Comparison of ENCODE assay signal across 1 cellular context in the genomic region with DNA sequence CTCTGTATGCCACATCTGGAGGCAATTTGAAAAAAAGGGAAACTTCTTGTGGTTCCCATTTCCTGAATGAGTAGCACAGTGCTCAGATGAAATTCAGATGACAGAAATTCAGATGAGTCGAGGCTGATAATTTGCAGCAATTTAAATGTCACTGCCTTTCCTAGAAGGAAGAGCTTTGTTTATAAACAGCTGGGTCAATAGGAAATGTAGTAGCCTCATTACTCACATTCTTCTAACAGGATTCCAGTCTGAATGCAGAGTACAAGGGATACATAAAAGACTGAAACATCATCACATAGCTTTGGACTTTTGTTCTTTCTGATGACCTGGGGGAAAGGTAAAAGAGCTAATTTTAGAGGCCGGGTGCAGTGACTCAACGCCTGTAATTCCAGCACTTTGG.
TF ChIP-seq lines count a peak whose summit lies in the region.

No MANE protein-coding gene starts in this region.

TF ChIP-seq in H1, 55 proteins besides CTCF, POLR2A, EP300 and RAD21 (continued from another document):
- TF ChIP-seq NANOG (IDR thresholded peaks at IDR 0.05; ENCODE audit: insufficient read depth, low read depth, low read length, poor library complexity, severe bottlenecking) (no peak), CHD1 (IDR thresholded peaks at IDR 0.05; ENCODE audit: low read depth, low read length) (no peak), MAFK (IDR thresholded peaks at IDR 0.05; ENCODE audit: low read depth, low read length) (no peak), PHF8 (conservative IDR thresholded peaks at IDR 0.05; ENCODE audit: low read depth, low read length) (no peak), SUZ12 (IDR thresholded peaks at IDR 0.05; ENCODE audit: low read length) (no peak), GTF2F1 (IDR thresholded peaks at IDR 0.05; ENCODE audit: borderline replicate concordance, low read depth, low read length) (no peak), HDAC2 (IDR thresholded peaks at IDR 0.05; ENCODE audit: borderline replicate concordance in 1 of 2, low read depth in 2 of 2, low read length in 2 of 2) (no peak), RBBP5 (IDR thresholded peaks at IDR 0.05; ENCODE audit: borderline replicate concordance, low read depth, low read length) (no peak), TAF1 (IDR thresholded peaks at IDR 0.05; ENCODE audit: low read depth, low read length) (no peak), NRF1 (IDR thresholded peaks at IDR 0.05; ENCODE audit: low read depth, low read length) (no peak)
- TF ChIP-seq, protein P1, sequence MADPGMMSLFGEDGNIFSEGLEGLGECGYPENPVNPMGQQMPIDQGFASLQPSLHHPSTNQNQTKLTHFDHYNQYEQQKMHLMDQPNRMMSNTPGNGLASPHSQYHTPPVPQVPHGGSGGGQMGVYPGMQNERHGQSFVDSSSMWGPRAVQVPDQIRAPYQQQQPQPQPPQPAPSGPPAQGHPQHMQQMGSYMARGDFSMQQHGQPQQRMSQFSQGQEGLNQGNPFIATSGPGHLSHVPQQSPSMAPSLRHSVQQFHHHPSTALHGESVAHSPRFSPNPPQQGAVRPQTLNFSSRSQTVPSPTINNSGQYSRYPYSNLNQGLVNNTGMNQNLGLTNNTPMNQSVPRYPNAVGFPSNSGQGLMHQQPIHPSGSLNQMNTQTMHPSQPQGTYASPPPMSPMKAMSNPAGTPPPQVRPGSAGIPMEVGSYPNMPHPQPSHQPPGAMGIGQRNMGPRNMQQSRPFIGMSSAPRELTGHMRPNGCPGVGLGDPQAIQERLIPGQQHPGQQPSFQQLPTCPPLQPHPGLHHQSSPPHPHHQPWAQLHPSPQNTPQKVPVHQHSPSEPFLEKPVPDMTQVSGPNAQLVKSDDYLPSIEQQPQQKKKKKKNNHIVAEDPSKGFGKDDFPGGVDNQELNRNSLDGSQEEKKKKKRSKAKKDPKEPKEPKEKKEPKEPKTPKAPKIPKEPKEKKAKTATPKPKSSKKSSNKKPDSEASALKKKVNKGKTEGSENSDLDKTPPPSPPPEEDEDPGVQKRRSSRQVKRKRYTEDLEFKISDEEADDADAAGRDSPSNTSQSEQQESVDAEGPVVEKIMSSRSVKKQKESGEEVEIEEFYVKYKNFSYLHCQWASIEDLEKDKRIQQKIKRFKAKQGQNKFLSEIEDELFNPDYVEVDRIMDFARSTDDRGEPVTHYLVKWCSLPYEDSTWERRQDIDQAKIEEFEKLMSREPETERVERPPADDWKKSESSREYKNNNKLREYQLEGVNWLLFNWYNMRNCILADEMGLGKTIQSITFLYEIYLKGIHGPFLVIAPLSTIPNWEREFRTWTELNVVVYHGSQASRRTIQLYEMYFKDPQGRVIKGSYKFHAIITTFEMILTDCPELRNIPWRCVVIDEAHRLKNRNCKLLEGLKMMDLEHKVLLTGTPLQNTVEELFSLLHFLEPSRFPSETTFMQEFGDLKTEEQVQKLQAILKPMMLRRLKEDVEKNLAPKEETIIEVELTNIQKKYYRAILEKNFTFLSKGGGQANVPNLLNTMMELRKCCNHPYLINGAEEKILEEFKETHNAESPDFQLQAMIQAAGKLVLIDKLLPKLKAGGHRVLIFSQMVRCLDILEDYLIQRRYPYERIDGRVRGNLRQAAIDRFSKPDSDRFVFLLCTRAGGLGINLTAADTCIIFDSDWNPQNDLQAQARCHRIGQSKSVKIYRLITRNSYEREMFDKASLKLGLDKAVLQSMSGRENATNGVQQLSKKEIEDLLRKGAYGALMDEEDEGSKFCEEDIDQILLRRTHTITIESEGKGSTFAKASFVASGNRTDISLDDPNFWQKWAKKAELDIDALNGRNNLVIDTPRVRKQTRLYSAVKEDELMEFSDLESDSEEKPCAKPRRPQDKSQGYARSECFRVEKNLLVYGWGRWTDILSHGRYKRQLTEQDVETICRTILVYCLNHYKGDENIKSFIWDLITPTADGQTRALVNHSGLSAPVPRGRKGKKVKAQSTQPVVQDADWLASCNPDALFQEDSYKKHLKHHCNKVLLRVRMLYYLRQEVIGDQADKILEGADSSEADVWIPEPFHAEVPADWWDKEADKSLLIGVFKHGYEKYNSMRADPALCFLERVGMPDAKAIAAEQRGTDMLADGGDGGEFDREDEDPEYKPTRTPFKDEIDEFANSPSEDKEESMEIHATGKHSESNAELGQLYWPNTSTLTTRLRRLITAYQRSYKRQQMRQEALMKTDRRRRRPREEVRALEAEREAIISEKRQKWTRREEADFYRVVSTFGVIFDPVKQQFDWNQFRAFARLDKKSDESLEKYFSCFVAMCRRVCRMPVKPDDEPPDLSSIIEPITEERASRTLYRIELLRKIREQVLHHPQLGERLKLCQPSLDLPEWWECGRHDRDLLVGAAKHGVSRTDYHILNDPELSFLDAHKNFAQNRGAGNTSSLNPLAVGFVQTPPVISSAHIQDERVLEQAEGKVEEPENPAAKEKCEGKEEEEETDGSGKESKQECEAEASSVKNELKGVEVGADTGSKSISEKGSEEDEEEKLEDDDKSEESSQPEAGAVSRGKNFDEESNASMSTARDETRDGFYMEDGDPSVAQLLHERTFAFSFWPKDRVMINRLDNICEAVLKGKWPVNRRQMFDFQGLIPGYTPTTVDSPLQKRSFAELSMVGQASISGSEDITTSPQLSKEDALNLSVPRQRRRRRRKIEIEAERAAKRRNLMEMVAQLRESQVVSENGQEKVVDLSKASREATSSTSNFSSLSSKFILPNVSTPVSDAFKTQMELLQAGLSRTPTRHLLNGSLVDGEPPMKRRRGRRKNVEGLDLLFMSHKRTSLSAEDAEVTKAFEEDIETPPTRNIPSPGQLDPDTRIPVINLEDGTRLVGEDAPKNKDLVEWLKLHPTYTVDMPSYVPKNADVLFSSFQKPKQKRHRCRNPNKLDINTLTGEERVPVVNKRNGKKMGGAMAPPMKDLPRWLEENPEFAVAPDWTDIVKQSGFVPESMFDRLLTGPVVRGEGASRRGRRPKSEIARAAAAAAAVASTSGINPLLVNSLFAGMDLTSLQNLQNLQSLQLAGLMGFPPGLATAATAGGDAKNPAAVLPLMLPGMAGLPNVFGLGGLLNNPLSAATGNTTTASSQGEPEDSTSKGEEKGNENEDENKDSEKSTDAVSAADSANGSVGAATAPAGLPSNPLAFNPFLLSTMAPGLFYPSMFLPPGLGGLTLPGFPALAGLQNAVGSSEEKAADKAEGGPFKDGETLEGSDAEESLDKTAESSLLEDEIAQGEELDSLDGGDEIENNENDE (IDR thresholded peaks at IDR 0.05; ENCODE audit: insufficient replicate concordance, low read length) = no peak
